13 cellular contexts compared by ENCODE assay signal in the genomic region with DNA sequence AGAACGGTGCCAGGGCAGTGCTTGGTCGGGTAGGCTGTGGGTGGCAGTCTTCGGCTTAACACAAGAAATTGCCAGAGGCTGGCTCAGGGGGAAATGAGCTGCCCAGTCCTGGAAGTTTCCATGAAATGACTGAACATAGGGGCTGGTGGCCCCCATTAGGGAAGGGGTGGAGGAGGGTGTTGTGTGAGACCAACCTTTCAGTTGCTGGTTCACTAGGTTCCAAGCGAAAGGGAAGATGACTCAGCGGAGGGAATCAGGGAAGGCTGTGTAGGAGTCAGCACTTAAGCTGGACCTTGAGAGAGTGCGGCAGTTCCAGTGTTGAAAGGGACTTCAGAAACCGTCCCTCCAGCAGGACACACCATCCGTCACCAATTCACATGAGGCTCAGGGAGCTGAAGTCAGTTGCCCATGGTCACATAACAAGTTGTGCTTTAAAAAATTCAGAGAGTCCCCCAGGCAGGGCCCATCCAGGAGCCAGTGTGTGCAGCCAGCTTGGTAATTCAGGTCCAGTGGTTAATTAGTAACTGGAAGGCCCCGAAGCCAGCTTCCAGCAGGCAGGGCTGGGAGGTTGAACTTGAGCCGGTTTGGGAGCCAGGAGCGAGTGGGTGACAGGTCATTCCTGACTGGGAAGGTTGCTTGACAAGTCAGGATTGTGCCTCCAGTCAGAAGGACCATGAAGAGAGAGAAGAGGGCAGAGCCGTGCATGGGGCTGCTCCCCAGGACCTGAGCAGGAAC. TPM values are rescaled to one million over a fixed set of nuclear protein-coding genes. Genes with fewer than 3 reads are reported as not detected.
DNase-seq lines count a peak whose midpoint lies in the region; ATAC-seq, FAIRE-seq and TF ChIP-seq lines count a peak whose summit lies in the region.
"Had no signal": no experiment of that assay in that cellular context is flagged by ENCODE, and none has a peak within 500 bp of the region (broad histone marks: within the 10 kb centered on the region; RNA-seq: fewer than 3 reads in every experiment).

A gene (plus strand): TSS at position 616 of the 735 bp plus-strand sequence. CDS start 7,469 bp downstream, outside the sequence.

- H2AK5ac ChIP-seq in H1 (ENCODE audit: low read depth, low read length) = no peak within 1 kb of the TSS

- CTCF ChIA-PET in H1 (lab: Charles Lee; ENCODE audit: partially characterized antibody) = interaction anchor here (1.2 to 2.1 kb wide), 4 partner anchors 12 to 134 kb away, joined by 4 to 9 read pairs (median 6); no protein-coding TSS in a partner anchor

- H3K27ac ChIP-seq in 22Rv1 = peak within 1 kb of the TSS; percentile 97
- H3K27ac ChIP-seq in H1 (ENCODE audit: low read depth, low read length) = no peak within 1 kb of the TSS
- H3K27ac ChIP-seq: vagina had no signal

- 0 out of 2 replicates have a peak within 1 kb of the TSS, but pooled peaks have one; percentile 24 for H2BK5ac ChIP-seq in H1 (ENCODE audit: low read depth, low read length)

- no peaks in the 10 kb centered on the region for H3K79me1 ChIP-seq in H1 (ENCODE audit: low read depth, low read length)

- peak within 1 kb of the TSS; percentile 28; the same call in 1 of the 2 replicates for H4K8ac ChIP-seq in H1 (ENCODE audit: extremely low read depth, insufficient read depth, low read length)

- H3K4ac ChIP-seq in H1 (replicated peaks; ENCODE audit: insufficient read length, low read depth, low read length) = no peak within 1 kb of the TSS

- H2AFZ ChIP-seq in H1 (ENCODE audit: low read length) = no peak within 1 kb of the TSS

- no peak within 1 kb of the TSS for H3K4me2 ChIP-seq in H1 (ENCODE audit: insufficient read depth in 1 of 2, low read depth in 2 of 2, low read length in 2 of 2)

- no peak for FAIRE-seq in H1 (lab: Jason Lieb, UNC)
- FAIRE-seq: keratinocyte had no signal

- H3K36me3 ChIP-seq in H1 (ENCODE audit: control insufficient read depth in 2 of 4, insufficient read depth in 4 of 4, low read length in 3 of 4) (no peaks in the 10 kb centered on the region), mucosa of descending colon (ENCODE audit: low read depth) (no peaks in the 10 kb centered on the region)
- H3K36me3 ChIP-seq: vagina had no signal

- no peak for TF ChIP-seq POLR2A in H1 (IDR thresholded peaks at IDR 0.05; ENCODE audit: control extremely low read depth in 1 of 2, low read depth in 2 of 2, low read length in 2 of 2)

- DNase-seq in M059J (ENCODE audit: low read depth) = peak; percentile 66
- DNase-seq in H1 (ENCODE audit: low read depth in 1 of 2, low spot score in 2 of 2) = no peak
- peak; percentile 84 to 87 (median 85) for DNase-seq in mucosa of descending colon
- DNase-seq in activated T-cell treated with anti-CD3 and anti-CD28 coated beads for 4 hours = no peak
- DNase-seq in NCI-H1417 (lab: John Stamatoyannopoulos, UW) = no peak
- DNase-seq: effector CD4-positive, alpha-beta T cell; T-helper 1 cell had no signal

- H3K18ac ChIP-seq in H1 (ENCODE audit: extremely low read depth, low read length) = no peak within 1 kb of the TSS; the same call in 1 of the 2 replicates

- no peak within 1 kb of the TSS for H3K56ac ChIP-seq in H1 (replicated peaks; ENCODE audit: insufficient read length, low read depth, low read length)

- peak; percentile 85 for ATAC-seq in mucosa of descending colon
- no peak for ATAC-seq in GM18520 (IDR thresholded peaks at IDR 0.05; ENCODE audit: unreplicated experiment)
- no peak for ATAC-seq in HG02981 (IDR thresholded peaks at IDR 0.05; ENCODE audit: unreplicated experiment)

- H2BK12ac ChIP-seq in H1 (ENCODE audit: low read depth, low read length) = 0 out of 2 replicates have a peak within 1 kb of the TSS, but pooled peaks have one; percentile 27

- H3K4me1 ChIP-seq in H1 (replicated peaks in 1 of 4; ENCODE audit: control insufficient read depth in 3 of 4, insufficient read depth in 4 of 4, low read length in 3 of 4) (no peaks in the 10 kb centered on the region), mucosa of descending colon (ENCODE audit: low read depth) (peaks cover 19% of the 10 kb centered on the region)
- H3K4me1 ChIP-seq: vagina had no signal

- H2BK15ac ChIP-seq in H1 (ENCODE audit: low read length) = no peak within 1 kb of the TSS

- no peaks in the 10 kb centered on the region for H3K9me3 ChIP-seq in H1 (ENCODE audit: insufficient read depth in 2 of 2, low read depth in 1 of 2, low read length in 1 of 2)
- H3K9me3 ChIP-seq in mucosa of descending colon = no peaks in the 10 kb centered on the region
- H3K9me3 ChIP-seq: vagina had no signal

- no peaks in the 10 kb centered on the region for H3K27me3 ChIP-seq in H1 (replicated peaks in 1 of 4; ENCODE audit: control insufficient read depth in 3 of 4, extremely low read depth in 1 of 4, insufficient read depth in 3 of 4, low read length in 3 of 4)
- H3K27me3 ChIP-seq: vagina had no signal

- peaks cover 2% of the 10 kb centered on the region; the same call in 1 of the 2 replicates for H3K23me2 ChIP-seq in H1 (ENCODE audit: low read depth, low read length)

- no peaks in the 10 kb centered on the region for H3K79me2 ChIP-seq in H1 (ENCODE audit: control insufficient read depth in 1 of 2, insufficient read depth in 2 of 2, low read length in 2 of 2)

- H2BK20ac ChIP-seq in H1 (ENCODE audit: low read length) = no peak within 1 kb of the TSS

- TF ChIP-seq EP300 in H1 (IDR thresholded peaks at IDR 0.05; ENCODE audit: borderline replicate concordance in 1 of 2, low read depth in 2 of 2, low read length in 2 of 2) = no peak

- H4K5ac ChIP-seq in H1 (ENCODE audit: insufficient read length, low read depth, low read length) = no peak within 1 kb of the TSS

- H2BK120ac ChIP-seq in H1 (replicated peaks; ENCODE audit: low read depth, low read length) = no peak within 1 kb of the TSS

- no peak within 1 kb of the TSS for H4K91ac ChIP-seq in H1 (replicated peaks; ENCODE audit: insufficient read length, low read length)

- H3K4me3 ChIP-seq in H1 (ENCODE audit: extremely low read depth in 1 of 4, insufficient read depth in 2 of 4, low read depth in 3 of 4, low read length in 4 of 4) (no peak within 1 kb of the TSS), mucosa of descending colon (peak within 1 kb of the TSS; percentile 9)
- H3K4me3 ChIP-seq: vagina had no signal

- no peak within 1 kb of the TSS for H3K23ac ChIP-seq in H1 (ENCODE audit: insufficient read length)

- TF ChIP-seq CTCF in 22Rv1 (IDR thresholded peaks at IDR 0.05) (0 out of 2 replicates have a peak, but pooled peaks have one; percentile 1), H1 (IDR thresholded peaks at IDR 0.05; ENCODE audit: control extremely low read depth in 1 of 3, insufficient read depth in 1 of 3, low read depth in 1 of 3, low read length in 3 of 3) (no peak), mucosa of descending colon (IDR thresholded peaks at IDR 0.05) (no peak)

- WGBS in H1 (ENCODE audit: extremely low coverage in 1 of 2, insufficient coverage in 1 of 2, insufficient read length in 1 of 2, insufficient replicate concordance in 2 of 2, low coverage in 1 of 2, low lambda C conversion rate in 2 of 2, missing lambda C conversion rate in 1 of 2), 2 experiments = 85% methylated on average over 12 of the region's 12 CpGs; no CpG with 5 or more reads in 1 of the 2 experiments

- POLR2A ChIA-PET in H1 (lab: Charles Lee; ENCODE audit: partially characterized antibody) = interaction anchor here (1.0 to 1.5 kb wide), 3 partner anchors 9 to 101 kb away, joined by 3 to 6 read pairs (median 4); a partner anchor contains a TSS

- no peaks in the 10 kb centered on the region for H4K20me1 ChIP-seq in H1 (replicated peaks in 1 of 2; ENCODE audit: control insufficient read depth in 1 of 2, insufficient read depth in 2 of 2, low read length in 2 of 2)

- no peak for TF ChIP-seq RAD21 in H1 (IDR thresholded peaks at IDR 0.05 in 1 of 2, conservative IDR thresholded peaks at IDR 0.05 in 1 of 2; ENCODE audit: low read depth in 2 of 2, low read length in 2 of 2)

- no peak within 1 kb of the TSS for H3K9ac ChIP-seq in H1 (replicated peaks in 1 of 4; ENCODE audit: extremely low read depth in 1 of 4, low read depth in 3 of 4, low read length in 3 of 4)

- H3K14ac ChIP-seq in H1 (ENCODE audit: insufficient read length) = no peak within 1 kb of the TSS

- intact Hi-C loops in mucosa of descending colon (cut with DNase I, micrococcal nuclease) = no loop called here

TF ChIP-seq in H1, 55 proteins besides CTCF, POLR2A, EP300 and RAD21:
- TF ChIP-seq BACH1 (IDR thresholded peaks at IDR 0.05; ENCODE audit: low read length) = peak; percentile 68
- no peak for TF ChIP-seq SIN3A (conservative IDR thresholded peaks at IDR 0.05 in 1 of 2, IDR thresholded peaks at IDR 0.05 in 1 of 2; ENCODE audit: low read depth in 1 of 2, low read length in 2 of 2)
- TF ChIP-seq MAFK (IDR thresholded peaks at IDR 0.05; ENCODE audit: low read depth, low read length) = peak; percentile 12; the same call in 1 of the 2 replicates

RNA-seq across cellular contexts. Expression of the gene that starts here (rescaled TPM):
- not detected in 2 replicates for total RNA-seq in M059J (2014; rRNA removed; shearing (Covaris generic))
- total RNA-seq in H1 (2021; fragmentation: NEBNext Ultra II Directional; extraction: Animal tissue kit (Norgen Biotek cat#: 25700)) = 0.23 TPM in 1 of 2 replicates, not detected in the other
- polyA plus RNA-seq in H1 (2011; rRNA removed) = 0.21 and 0.58 TPM in 2 replicates
- polyA plus RNA-seq in H1 (2011; cell fraction: cytosol; rRNA removed) = 0.49 TPM
- polyA plus RNA-seq in H1 (2011; cell fraction: nucleus; rRNA removed) = 3.7 TPM
- polyA plus RNA-seq in H1 (2012, experiment 1 of 2) = 0.31 to 1.0 TPM (median 0.66 TPM) in 4 replicates
- 0.09 TPM for polyA plus RNA-seq in H1 (2012, experiment 2 of 2)
- polyA plus RNA-seq in H1 (2013, experiment 1 of 2) = 0.18 TPM
- polyA plus RNA-seq in H1 (2013, experiment 2 of 2) = 0.18 TPM
- 0.83 and 1.5 TPM in 2 replicates for polyA minus RNA-seq in H1 (2011; rRNA and poly(A)+ RNA removed)
- not detected for polyA minus RNA-seq in H1 (2011; cell fraction: cytosol; rRNA and poly(A)+ RNA removed)
- 0.80 TPM for polyA minus RNA-seq in H1 (2011; cell fraction: nucleus; rRNA and poly(A)+ RNA removed)
- 100 to 1,000 TPM in 2 of 3 donors, 10 to 100 TPM in 1; 60.4 to 207 (median 125) TPM for total RNA-seq in mucosa of descending colon
- total RNA-seq: activated T-helper 1 cell treated with anti-CD3 and anti-CD28 coated beads, Interleukin-12 subunit alpha, Interleukin-12 subunit beta, Interleukin-2, Interleukin-4 antibody, amounts not matched to agents 30 ng/mL and 10 ng/mL and 1 ng/mL, durations not matched to agents 14 hours and 24 hours and 36 hours had no signal

Comparison
In these comparisons a context has a peak if more than half of its experiments do, and no peak if none do; other contexts are left out.
1. RNA of the gene that starts here (total RNA-seq): 60.4 to 207 TPM in mucosa of descending colon; 0.23 TPM in H1 and not detected in M059J; every median in the first group is over 10 times any median in the second.
2. Peak in DNase-seq in M059J; RNA of the gene not detected or under 1 TPM.
3. DNase-seq: peak in mucosa of descending colon (3 of 3); none in H1 (0 of 2), activated T-cell treated with anti-CD3 and anti-CD28 coated beads for 4 hours (single experiment) and NCI-H1417 (0 of 3).